In the genomic region with DNA sequence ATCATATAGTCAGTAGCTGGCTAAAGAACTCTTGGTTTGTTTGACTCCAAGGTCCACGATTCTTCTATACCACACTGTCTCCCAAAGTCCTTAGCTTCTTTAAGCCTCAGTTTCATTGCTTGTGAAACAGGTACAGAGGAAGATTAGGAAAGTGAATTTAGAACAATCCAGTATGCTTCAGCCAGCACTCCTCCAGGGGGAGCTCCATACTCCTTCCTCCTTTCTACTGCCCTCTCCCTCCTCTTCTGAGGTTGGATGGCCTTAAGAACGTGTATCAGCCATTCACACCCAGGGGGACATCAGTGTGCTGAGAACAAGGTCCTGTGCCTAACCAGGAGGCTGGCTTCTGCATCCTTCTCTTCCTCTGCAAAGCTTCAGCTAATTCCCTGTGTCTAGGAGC, we compare ENCODE assay signal across 9 cellular contexts. TPM values are rescaled to one million over a fixed set of nuclear protein-coding genes. Genes with fewer than 3 reads are reported as not detected.
DNase-seq lines count a peak whose midpoint lies in the region; ATAC-seq, FAIRE-seq and TF ChIP-seq lines count a peak whose summit lies in the region.
"Had no signal": no experiment of that assay in that cellular context is flagged by ENCODE, and none has a peak within 500 bp of the region (broad histone marks: within the 10 kb centered on the region; RNA-seq: fewer than 3 reads in every experiment).

No MANE protein-coding gene starts in this region.

- no peak overlapping the region for H3K27ac ChIP-seq in endothelial cell of umbilical vein (ENCODE audit: insufficient read depth, low read depth, low read length)
- H3K27ac ChIP-seq in small intestine (ENCODE audit: low read depth in 1 of 2, low read length in 1 of 2) = no peak overlapping the region

- no peaks in the 10 kb centered on the region for H3K36me3 ChIP-seq in endothelial cell of umbilical vein (ENCODE audit: control insufficient read depth in 2 of 2, extremely low read depth in 1 of 2, insufficient read depth in 2 of 2, low read length in 2 of 2)
- no peaks in the 10 kb centered on the region for H3K36me3 ChIP-seq in small intestine (ENCODE audit: control insufficient read depth in 2 of 2, insufficient read depth in 2 of 2, low read length in 2 of 2)

- CTCF ChIA-PET in endothelial cell of umbilical vein (lab: Charles Lee) = interaction anchor here (0.7 to 5.6 kb wide), 36 partner anchors 8 to 550 kb away, joined by 3 to 39 read pairs (median 4); partner anchors contain the start of genes CALD1 and CYREN

- H3K4me1 Mint-ChIP-seq in activated CD4-positive, alpha-beta T cell treated with anti-CD3 and anti-CD28 coated beads, Interleukin-2, amount 10 ng/mL, durations not matched to agents 24 days and 14 days = peaks cover 2% of the 10 kb centered on the region
- H3K4me1 Mint-ChIP-seq: activated naive CD4-positive, alpha-beta T cell treated with anti-CD3 and anti-CD28 coated beads, Interleukin-2, amount 50 U/mL, for 24 hours had no signal

- H3K79me2 ChIP-seq in endothelial cell of umbilical vein (ENCODE audit: control insufficient read depth, insufficient read depth, low read length) = no peaks in the 10 kb centered on the region

- BruUV-seq in endothelial cell of umbilical vein (replicated peaks; lab: Mats Ljungman, UMichigan) = no TSS peak

- H3K4me3 ChIP-seq in NB4 (ENCODE audit: low read depth, low read length) = no peak overlapping the region
- no peak overlapping the region for H3K4me3 ChIP-seq in endothelial cell of umbilical vein (replicated peaks in 1 of 3; ENCODE audit: insufficient read depth in 1 of 3, low read depth in 1 of 3, low read length in 3 of 3)
- H3K4me3 ChIP-seq in small intestine (ENCODE audit: low read depth in 1 of 2, low read length in 2 of 2) = no peak overlapping the region

- no peak overlapping the region for H3K4me2 ChIP-seq in endothelial cell of umbilical vein (ENCODE audit: insufficient read depth, low read length)

- TF ChIP-seq POLR2A in NB4 (IDR thresholded peaks at IDR 0.05; ENCODE audit: extremely low read depth, insufficient read length) = no peak
- TF ChIP-seq POLR2A in endothelial cell of umbilical vein (IDR thresholded peaks at IDR 0.05; ENCODE audit: low read depth, low read length) = no peak

- peak overlapping the region; percentile 25 for H2AFZ ChIP-seq in endothelial cell of umbilical vein (ENCODE audit: low read depth, low read length)

- H3K27me3 Mint-ChIP-seq in activated CD4-positive, alpha-beta T cell treated with anti-CD3 and anti-CD28 coated beads, Interleukin-2, amount 10 ng/mL, durations not matched to agents 24 days and 14 days = no peaks in the 10 kb centered on the region
- H3K27me3 Mint-ChIP-seq: activated naive CD4-positive, alpha-beta T cell treated with anti-CD3 and anti-CD28 coated beads, Interleukin-2, amount 50 U/mL, for 24 hours had no signal

- no peaks in the 10 kb centered on the region for H3K4me1 ChIP-seq in endothelial cell of umbilical vein (ENCODE audit: control insufficient read depth, extremely low read depth, insufficient read depth, low read length)
- H3K4me1 ChIP-seq in small intestine (ENCODE audit: control insufficient read depth in 2 of 2, insufficient read depth in 1 of 2, low read depth in 1 of 2, low read length in 1 of 2) = no peaks in the 10 kb centered on the region

- TF ChIP-seq CTCF in NB4 (IDR thresholded peaks at IDR 0.05; ENCODE audit: low read depth, low read length) (peak; percentile 52), endothelial cell of umbilical vein (IDR thresholded peaks at IDR 0.05; ENCODE audit: extremely low read depth in 1 of 2, insufficient read depth in 1 of 2, low read depth in 1 of 2, low read length in 2 of 2) (peak; percentile 58 to 72)

- H3K9me3 Mint-ChIP-seq in activated CD4-positive, alpha-beta T cell treated with anti-CD3 and anti-CD28 coated beads, Interleukin-2, amount 10 ng/mL, durations not matched to agents 24 days and 14 days = peaks cover 4% of the 10 kb centered on the region
- H3K9me3 Mint-ChIP-seq: activated naive CD4-positive, alpha-beta T cell treated with anti-CD3 and anti-CD28 coated beads, Interleukin-2, amount 50 U/mL, for 24 hours had no signal

- intact Hi-C loops in activated CD4-positive, alpha-beta T cell treated with anti-CD3 and anti-CD28 coated beads, Interleukin-2, amount 10 ng/mL, durations not matched to agents 24 days and 14 days (cut with micrococcal nuclease) = no loop called here
- intact Hi-C loops in endothelial cell of umbilical vein (cut with micrococcal nuclease) = loop anchor here (1.0 to 5.0 kb wide), 5 partner anchors 26 to 230 kb away; no protein-coding TSS in a partner anchor

- H3K27ac Mint-ChIP-seq in activated CD4-positive, alpha-beta T cell treated with anti-CD3 and anti-CD28 coated beads, Interleukin-2, amount 10 ng/mL, durations not matched to agents 24 days and 14 days = no peak overlapping the region
- H3K27ac Mint-ChIP-seq: activated naive CD4-positive, alpha-beta T cell treated with anti-CD3 and anti-CD28 coated beads, Interleukin-2, amount 50 U/mL, for 24 hours had no signal

- ATAC-seq in HG03378 (IDR thresholded peaks at IDR 0.05; ENCODE audit: unreplicated experiment) = no peak

- no peaks in the 10 kb centered on the region for H3K9me1 ChIP-seq in endothelial cell of umbilical vein (replicated peaks; ENCODE audit: control insufficient read depth, extremely low read depth, insufficient read depth, low read length)

- dilution Hi-C loops in endothelial cell of umbilical vein (cut with MboI; ENCODE audit: extremely low pct_ligation_motif_present, low sequenced_read_pairs) = no loop called here

- H3K9ac ChIP-seq in endothelial cell of umbilical vein (replicated peaks; ENCODE audit: extremely low read depth, insufficient read depth, low read length) = no peak overlapping the region

- H3K27me3 ChIP-seq in endothelial cell of umbilical vein (ENCODE audit: control insufficient read depth in 2 of 2, insufficient read depth in 2 of 2, low read length in 2 of 2) = no peaks in the 10 kb centered on the region
- no peaks in the 10 kb centered on the region for H3K27me3 ChIP-seq in small intestine (ENCODE audit: control insufficient read depth in 2 of 2, insufficient read depth in 2 of 2, low read length in 2 of 2)

- no peak overlapping the region for H3K4me3 Mint-ChIP-seq in activated CD4-positive, alpha-beta T cell treated with anti-CD3 and anti-CD28 coated beads, Interleukin-2, amount 10 ng/mL, durations not matched to agents 24 days and 14 days
- H3K4me3 Mint-ChIP-seq: activated naive CD4-positive, alpha-beta T cell treated with anti-CD3 and anti-CD28 coated beads, Interleukin-2, amount 50 U/mL, for 24 hours had no signal

- H3K36me3 Mint-ChIP-seq in activated CD4-positive, alpha-beta T cell treated with anti-CD3 and anti-CD28 coated beads, Interleukin-2, amount 10 ng/mL, durations not matched to agents 24 days and 14 days (ENCODE audit: low read depth) = no peaks in the 10 kb centered on the region

- WGBS in small intestine, 3 donors = 22 to 45% (median 28%) methylated on average over 2 of the region's 2 CpGs

- H3K9me3 ChIP-seq in endothelial cell of umbilical vein (replicated peaks; ENCODE audit: control insufficient read depth, insufficient read depth, low read length) = no peaks in the 10 kb centered on the region
- H3K9me3 ChIP-seq in small intestine (ENCODE audit: control insufficient read depth, low read depth) = no peaks in the 10 kb centered on the region

- peak; percentile 67 for FAIRE-seq in endothelial cell of umbilical vein (lab: Jason Lieb, UNC)
- FAIRE-seq in small intestine (lab: Jason Lieb, UNC) = no peak

- no peaks in the 10 kb centered on the region for H4K20me1 ChIP-seq in endothelial cell of umbilical vein (replicated peaks; ENCODE audit: control insufficient read depth, extremely low read depth, insufficient read depth, low read length)

- POLR2A ChIA-PET in endothelial cell of umbilical vein (lab: Charles Lee) = interaction anchor here (1.8 kb wide), 1 partner anchor 60 kb away, joined by 7 read pairs; no protein-coding TSS in a partner anchor

- DNase-seq in activated CD4-positive, alpha-beta T cell treated with anti-CD3 and anti-CD28 coated beads, Interleukin-2, amount 10 ng/mL, durations not matched to agents 24 days and 14 days = peak; percentile 59
- DNase-seq in activated CD4-positive, alpha-beta T cell treated with anti-CD3 and anti-CD28 coated beads, Interleukin-2, amount 50 U/mL, for 4 hours = no peak
- DNase-seq in NB4 (ENCODE audit: low read depth) (peak; percentile 45), endothelial cell of umbilical vein (ENCODE audit: low read depth, low spot score) (peak; percentile 56), small intestine (peak; percentile 9), activated gamma-delta T cell (lab: John Stamatoyannopoulos, UW) (no peak), DMS114 treated with DMSO at 0.1 percent for 48 hours (lab: John Stamatoyannopoulos, UW; ENCODE audit: unreplicated experiment) (no peak)

TF ChIP-seq in endothelial cell of umbilical vein, 7 proteins besides CTCF, POLR2A, EP300 and RAD21:
- TF ChIP-seq EZH2 (IDR thresholded peaks at IDR 0.05; ENCODE audit: borderline replicate concordance, low read depth, low read length, severe bottlenecking) = no peak
- no peak for TF ChIP-seq GATA2 (IDR thresholded peaks at IDR 0.05; ENCODE audit: insufficient read depth, insufficient read length, low read depth, low read length)
- TF ChIP-seq POLR2AphosphoS5 (IDR thresholded peaks at IDR 0.05; ENCODE audit: insufficient read depth, low read depth, low read length) = no peak
- TF ChIP-seq MYC (IDR thresholded peaks at IDR 0.05; ENCODE audit: low read depth, low read length) = no peak
- no peak for TF ChIP-seq FOS (IDR thresholded peaks at IDR 0.05; ENCODE audit: borderline replicate concordance, insufficient read depth, low read length)
- no peak for TF ChIP-seq MAX (IDR thresholded peaks at IDR 0.05; ENCODE audit: insufficient read depth, insufficient read length)
- TF ChIP-seq JUN (IDR thresholded peaks at IDR 0.05; ENCODE audit: borderline replicate concordance, insufficient read depth, insufficient read length, low read depth) = no peak

RNA-seq across cellular contexts. Expression of gene CALD1, which starts 54.8 kb away (rescaled TPM):
- total RNA-seq in activated CD4-positive, alpha-beta T cell treated with anti-CD3 and anti-CD28 coated beads, Interleukin-2, amount 10 ng/mL, durations not matched to agents 24 days and 14 days = 7.2 and 8.2 TPM in 2 replicates
- 307 and 313 TPM in 2 replicates for total RNA-seq in endothelial cell of umbilical vein
- 136 and 148 TPM in 2 replicates for polyA plus RNA-seq in endothelial cell of umbilical vein
- polyA plus RNA-seq in endothelial cell of umbilical vein (2011; cell fraction: cytosol; rRNA removed) = 186 and 212 TPM in 2 replicates
- polyA plus RNA-seq in endothelial cell of umbilical vein (2011; cell fraction: nucleus; rRNA removed) = 346 and 400 TPM in 2 replicates
- 259 and 283 TPM in 2 replicates for polyA plus RNA-seq in endothelial cell of umbilical vein (2012)
- 325 and 347 TPM in 2 replicates for polyA minus RNA-seq in endothelial cell of umbilical vein
- polyA minus RNA-seq in endothelial cell of umbilical vein (2011; cell fraction: cytosol; rRNA and poly(A)+ RNA removed) = 28.8 TPM
- 320 and 528 TPM in 2 replicates for polyA minus RNA-seq in endothelial cell of umbilical vein (2011; cell fraction: nucleus; rRNA and poly(A)+ RNA removed)
- 10 to 100 TPM in 2 of 3 donors, 1 to 10 TPM in 1; 3.4 to 62.8 (median 27.8) TPM for polyA plus RNA-seq in small intestine

Comparison
In these comparisons a context has a peak if more than half of its experiments do, and no peak if none do; other contexts are left out.
1. DNase-seq: peak in activated CD4-positive, alpha-beta T cell treated with anti-CD3 and anti-CD28 coated beads, Interleukin-2, amount 10 ng/mL, durations not matched to agents 24 days and 14 days (single experiment), NB4 (single experiment), endothelial cell of umbilical vein (single experiment) and small intestine (single experiment); none in activated CD4-positive, alpha-beta T cell treated with anti-CD3 and anti-CD28 coated beads, Interleukin-2, amount 50 U/mL, for 4 hours (0 of 2), activated gamma-delta T cell (single experiment) and DMS114 treated with DMSO at 0.1 percent for 48 hours (single experiment).
2. RNA of gene CALD1, which starts 54.8 kb away (total RNA-seq): 307 to 313 TPM in endothelial cell of umbilical vein; 7.2 to 8.2 TPM in activated CD4-positive, alpha-beta T cell treated with anti-CD3 and anti-CD28 coated beads, Interleukin-2, amount 10 ng/mL, durations not matched to agents 24 days and 14 days; every median in the first group is over 10 times any median in the second.